Comparison of ENCODE assay signal across 10 cellular contexts in the genomic region with DNA sequence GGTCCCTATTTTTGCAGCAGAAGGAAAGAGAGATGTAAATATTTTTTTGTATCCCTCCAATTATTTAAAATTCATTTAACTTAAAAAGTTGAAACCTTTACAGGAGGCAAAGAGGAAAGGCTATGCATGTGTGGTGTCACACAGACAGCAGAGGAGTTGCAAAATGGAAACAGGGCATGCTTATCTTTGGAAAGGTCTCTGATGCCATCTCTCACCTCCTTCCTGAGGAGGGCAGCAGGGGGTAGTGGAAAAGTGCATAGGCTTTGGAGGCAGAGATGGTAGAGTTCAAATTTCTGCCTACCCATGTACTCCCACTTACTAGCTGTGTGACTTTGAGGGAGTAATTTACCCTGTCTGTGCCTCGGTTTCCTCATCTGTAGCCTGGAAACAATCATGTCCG.
DNase-seq lines count a peak whose midpoint lies in the region; ATAC-seq, FAIRE-seq and TF ChIP-seq lines count a peak whose summit lies in the region.
"Had no signal": no experiment of that assay in that cellular context is flagged by ENCODE, and none has a peak within 500 bp of the region (broad histone marks: within the 10 kb centered on the region; RNA-seq: fewer than 3 reads in every experiment).

No MANE protein-coding gene starts in this region.

- TF ChIP-seq CTCF in pancreas (IDR thresholded peaks at IDR 0.05): no peak

- no peak for FAIRE-seq in pancreas (lab: Jason Lieb, UNC)

- H3K27ac ChIP-seq in cingulate gyrus (ENCODE audit: low read depth, low read length) (peak overlapping the region; percentile 91), pancreas (no peak overlapping the region)
- H3K27ac ChIP-seq: neutrophil had no signal

- H3K36me3 ChIP-seq in pancreas: peaks cover 0 to 29% (median 0%) of the 10 kb centered on the region in 3 donors

- H3K27me3 ChIP-seq in pancreas: no peaks in the 10 kb centered on the region
- H3K27me3 ChIP-seq: neutrophil had no signal

- no peaks in the 10 kb centered on the region for H3K4me1 ChIP-seq in pancreas

- ATAC-seq in sciatic nerve (peak; percentile 8), pancreas (no peak)

- intact Hi-C loops in sciatic nerve (cut with DNase I) (no loop called here), pancreas (cut with DNase I) (no loop called here)

- WGBS in pancreas, 2 donors: 86 to 91% methylated on average over 2 of the region's 2 CpGs

- H3K9me3 ChIP-seq in pancreas: no peaks in the 10 kb centered on the region
- H3K9me3 ChIP-seq: neutrophil had no signal

- H3K4me3 ChIP-seq in pancreas: no peak overlapping the region

- DNase-seq in DMS 273 (lab: John Stamatoyannopoulos, UW; ENCODE audit: unreplicated experiment): peak; percentile 68
- peak; percentile 61 for DNase-seq in NCI-H1694 (lab: John Stamatoyannopoulos, UW)
- no peak for DNase-seq in sciatic nerve (ENCODE audit: low spot score)
- DNase-seq in COR-L47 (lab: John Stamatoyannopoulos, UW): no peak
- DNase-seq in NCI-H69 (lab: John Stamatoyannopoulos, UW): no peak
- DNase-seq in NCI-H146 (lab: John Stamatoyannopoulos, UW): no peak
- no peak for DNase-seq in pancreas
- DNase-seq: SIG-M5 had no signal

Comparison
In these comparisons a context has a peak if more than half of its experiments do, and no peak if none do; other contexts are left out.
1. DNase-seq: peak in DMS 273 (single experiment) and NCI-H1694 (single experiment); none in sciatic nerve (single experiment), COR-L47 (single experiment), NCI-H69 (single experiment), NCI-H146 (single experiment) and pancreas (0 of 6).